Comparison of ENCODE assay signal across 10 cellular contexts in genomic region chr17:5097101-5097834, GRCh38. TPM values are rescaled to one million over a fixed set of nuclear protein-coding genes. Genes with fewer than 3 reads are reported as not detected.
DNase-seq lines count a peak whose midpoint lies in the region; ATAC-seq, FAIRE-seq and TF ChIP-seq lines count a peak whose summit lies in the region.
"Had no signal": no experiment of that assay in that cellular context is flagged by ENCODE, and none has a peak within 500 bp of the region (broad histone marks: within the 10 kb centered on the region; RNA-seq: fewer than 3 reads in every experiment).

No MANE protein-coding gene starts in this region.

- no peak for TF ChIP-seq CTCF in MM.1S (IDR thresholded peaks at IDR 0.05; ENCODE audit: low read length)

- DNase-seq in NCI-H187 (lab: John Stamatoyannopoulos, UW) (peak; percentile 28 to 45), NCI-H187 treated with DMSO at 0.1 percent for 48 hours (lab: John Stamatoyannopoulos, UW) (no peak), left colon (peak; percentile 43 to 58), RCC 7860 (ENCODE audit: low spot score) (no peak), MM.1S (no peak), NCI-H2196 treated with DMSO at 0.1 percent for 48 hours (lab: John Stamatoyannopoulos, UW; ENCODE audit: unreplicated experiment) (no peak)
- peak in 2 of 3 experiments; percentile 11 to 18 for DNase-seq in stimulated activated CD4-positive, alpha-beta T cell treated with anti-CD3 and anti-CD28 coated beads, TNF-alpha, amount 100 ng/mL, for 4 hours (ENCODE audit: low read depth in 3 of 3)

- H3K9me3 Mint-ChIP-seq in activated naive CD8-positive, alpha-beta T cell (ENCODE audit: low read depth): peaks cover 14% of the 10 kb centered on the region

- no peaks in the 10 kb centered on the region for H4K20me1 ChIP-seq in MM.1S (ENCODE audit: insufficient read depth, low read length)

- H3K4me1 Mint-ChIP-seq in activated naive CD8-positive, alpha-beta T cell (ENCODE audit: low read depth): peaks cover 9% of the 10 kb centered on the region

- no peak overlapping the region for H3K27ac ChIP-seq in MM.1S (ENCODE audit: low read length)

- H3K36me3 ChIP-seq in MM.1S (replicated peaks; ENCODE audit: insufficient read depth, low read length): no peaks in the 10 kb centered on the region

- peaks cover 21% of the 10 kb centered on the region for H3K36me3 Mint-ChIP-seq in activated naive CD8-positive, alpha-beta T cell

- no peak overlapping the region for H2AFZ ChIP-seq in MM.1S (ENCODE audit: low read length)

- no peaks in the 10 kb centered on the region for H3K27me3 Mint-ChIP-seq in activated naive CD8-positive, alpha-beta T cell

- H3K27me3 ChIP-seq in MM.1S (replicated peaks; ENCODE audit: insufficient read depth, low read length): peaks cover 28% of the 10 kb centered on the region

- peak overlapping the region; percentile 87 for H3K4me3 Mint-ChIP-seq in activated naive CD8-positive, alpha-beta T cell

- peak; percentile 26 for ATAC-seq in left colon

- no peaks in the 10 kb centered on the region for H3K4me1 ChIP-seq in MM.1S (ENCODE audit: low read length)

- H3K9me2 ChIP-seq in MM.1S (replicated peaks; ENCODE audit: insufficient read depth, low read length): no peaks in the 10 kb centered on the region

- no peak overlapping the region for H3K4me2 ChIP-seq in MM.1S (ENCODE audit: low read depth, low read length)

- no peak for FAIRE-seq in RCC 7860 (lab: Jason Lieb, UNC)
- FAIRE-seq: A204.1 had no signal

- H3K4me3 ChIP-seq in MM.1S (ENCODE audit: low read length): no peak overlapping the region

- no peaks in the 10 kb centered on the region for H3K79me2 ChIP-seq in MM.1S (ENCODE audit: low read length)

- H3K27ac Mint-ChIP-seq in activated naive CD8-positive, alpha-beta T cell: peak overlapping the region; percentile 68

- H3F3A ChIP-seq in MM.1S (ENCODE audit: insufficient read depth, low read length): no peaks in the 10 kb centered on the region

- no peak overlapping the region for H3K9ac ChIP-seq in MM.1S (ENCODE audit: low read length)

- intact Hi-C loops in left colon (cut with DNase I, micrococcal nuclease): no loop called here

- H3K9me3 ChIP-seq in MM.1S (replicated peaks; ENCODE audit: insufficient read depth, low read length): no peaks in the 10 kb centered on the region

RNA-seq across cellular contexts. Expression of gene ZNF232, which starts 14.4 kb away (rescaled TPM):
- 1 to 10 TPM; 7.1 to 7.7 TPM for total RNA-seq in left colon

RNA-seq across cellular contexts. Expression of gene USP6, which starts 18.6 kb away (rescaled TPM):
- under 1 TPM; 0.08 to 0.12 TPM for total RNA-seq in left colon
- total RNA-seq: dermis microvascular lymphatic vessel endothelial cell had no signal

RNA-seq across cellular contexts. Expression of gene ZFP3, which starts 19.0 kb away (rescaled TPM):
- 1 to 10 TPM; 8.0 to 8.6 TPM for total RNA-seq in left colon

Comparison
In these comparisons a context has a peak if more than half of its experiments do, and no peak if none do; other contexts are left out.
1. DNase-seq: peak in NCI-H187 (2 of 2), left colon (2 of 2) and stimulated activated CD4-positive, alpha-beta T cell treated with anti-CD3 and anti-CD28 coated beads, TNF-alpha, amount 100 ng/mL, for 4 hours (2 of 3); none in NCI-H187 treated with DMSO at 0.1 percent for 48 hours (single experiment), RCC 7860 (single experiment), MM.1S (single experiment) and NCI-H2196 treated with DMSO at 0.1 percent for 48 hours (single experiment).